In genomic region chr9:126955806-126956205, GRCh38 we compare ENCODE assay signal across 24 cellular contexts. TPM values are rescaled to one million over a fixed set of nuclear protein-coding genes. Genes with fewer than 3 reads are reported as not detected.
A peak's percentile ranks its signal among the peaks of the same experiment; 100 is the strongest.
DNase-seq lines count a peak whose midpoint lies in the region; ATAC-seq and TF ChIP-seq lines count a peak whose summit lies in the region.
"Had no signal": no experiment of that assay in that cellular context is flagged by ENCODE, and none has a peak within 500 bp of the region (broad histone marks: within the 10 kb centered on the region; RNA-seq: fewer than 3 reads in every experiment).

No MANE protein-coding gene starts in this region.

- peak overlapping the region; percentile 9; the same call in 1 of the 2 replicates for H2BK120ac ChIP-seq in IMR-90 (ENCODE audit: low read depth, low read length)

- no peak overlapping the region for H3K4me3 ChIP-seq in cardiac muscle cell
- H3K4me3 ChIP-seq in IMR-90 (ENCODE audit: insufficient read depth, low read depth, low read length), result no peak overlapping the region
- no peak overlapping the region for H3K4me3 ChIP-seq in endodermal cell (ENCODE audit: low read length)
- H3K4me3 ChIP-seq: BLaER1, SK-N-MC had no signal

- POLR2A ChIA-PET in IMR-90 (lab: Charles Lee; ENCODE audit: unreplicated experiment), result no interaction called here

- H4K8ac ChIP-seq in IMR-90 (ENCODE audit: low read depth in 2 of 2, low read length in 2 of 2), result no peak overlapping the region

- BruUV-seq in IMR-90 (replicated peaks; lab: Mats Ljungman, UMichigan), result no TSS peak

- H3K9me3 Mint-ChIP-seq in endodermal cell (no peaks in the 10 kb centered on the region), osteocyte (ENCODE audit: unreplicated experiment) (no peaks in the 10 kb centered on the region)
- H3K9me3 Mint-ChIP-seq in natural killer cell treated with Interleukin-12 subunit alpha and Interleukin-12 subunit beta and Interleukin-15 and Interleukin-18, amount 100 ng/mL, for 72 hours, result no peaks in the 10 kb centered on the region
- H3K9me3 Mint-ChIP-seq: CD4-positive, alpha-beta T cell; IgD-negative memory B cell had no signal

- H3K79me1 ChIP-seq in IMR-90 (ENCODE audit: low read depth in 1 of 2, low read length in 2 of 2), result no peaks in the 10 kb centered on the region

- 0 out of 2 replicates have a peak overlapping the region, but pooled peaks have one; percentile 28 for H3K4ac ChIP-seq in IMR-90 (ENCODE audit: low read depth, low read length)

- ATAC-seq in Right ventricle myocardium superior (ENCODE audit: poor library complexity) (no peak), IMR-90 (ENCODE audit: low read depth) (no peak), HG02610 (IDR thresholded peaks at IDR 0.05; ENCODE audit: unreplicated experiment) (no peak), HG02623 (IDR thresholded peaks at IDR 0.05; ENCODE audit: unreplicated experiment) (no peak)
- no peak for ATAC-seq in natural killer cell treated with Interleukin-12 subunit alpha and Interleukin-12 subunit beta and Interleukin-15 and Interleukin-18, amount 100 ng/mL, for 72 hours

- H3K27ac Mint-ChIP-seq in endodermal cell (no peak overlapping the region), osteocyte (ENCODE audit: unreplicated experiment) (no peak overlapping the region)
- H3K27ac Mint-ChIP-seq in natural killer cell treated with Interleukin-12 subunit alpha and Interleukin-12 subunit beta and Interleukin-15 and Interleukin-18, amount 100 ng/mL, for 72 hours, result no peak overlapping the region
- H3K27ac Mint-ChIP-seq: CD4-positive, alpha-beta T cell; IgD-negative memory B cell had no signal

- no peak overlapping the region for H3K56ac ChIP-seq in IMR-90 (ENCODE audit: extremely low read depth, insufficient read depth, low read length)

- H2BK5ac ChIP-seq in IMR-90 (ENCODE audit: low read depth, low read length, poor library complexity, severe bottlenecking), result no peak overlapping the region

- H3K36me3 ChIP-seq in cardiac muscle cell, result no peaks in the 10 kb centered on the region
- H3K36me3 ChIP-seq in IMR-90 (ENCODE audit: control insufficient read depth, insufficient read depth, low read length), result no peaks in the 10 kb centered on the region
- H3K36me3 ChIP-seq in endodermal cell (ENCODE audit: control insufficient read depth, insufficient read depth, low read length), result no peaks in the 10 kb centered on the region
- H3K36me3 ChIP-seq: BLaER1 had no signal

- intact Hi-C loops in Right ventricle myocardium superior (cut with DNase I) (no loop called here), IMR-90 (cut with micrococcal nuclease) (no loop called here)

- H3K4me1 Mint-ChIP-seq in endodermal cell, result peaks cover 32% of the 10 kb centered on the region
- peaks cover 20% of the 10 kb centered on the region for H3K4me1 Mint-ChIP-seq in osteocyte (ENCODE audit: unreplicated experiment)
- H3K4me1 Mint-ChIP-seq in natural killer cell treated with Interleukin-12 subunit alpha and Interleukin-12 subunit beta and Interleukin-15 and Interleukin-18, amount 100 ng/mL, for 72 hours (ENCODE audit: low read depth in 2 of 2), result no peaks in the 10 kb centered on the region

- peak overlapping the region; percentile 33 for H3K14ac ChIP-seq in IMR-90 (replicated peaks; ENCODE audit: low read depth, low read length)

- peak overlapping the region; percentile 49 for H2AK5ac ChIP-seq in IMR-90 (ENCODE audit: low read depth, low read length)

- H3K18ac ChIP-seq in IMR-90 (ENCODE audit: low read depth, low read length), result peak overlapping the region; percentile 39; the same call in 1 of the 2 replicates

- H3K27me3 ChIP-seq in cardiac muscle cell (no peaks in the 10 kb centered on the region), IMR-90 (ENCODE audit: control insufficient read depth, insufficient read depth, low read length) (no peaks in the 10 kb centered on the region), endodermal cell (ENCODE audit: control insufficient read depth, insufficient read depth, low read length, poor library complexity, severe bottlenecking) (peaks cover 3% of the 10 kb centered on the region)
- H3K27me3 ChIP-seq: BLaER1 had no signal

- TF ChIP-seq POLR2A in IMR-90 (IDR thresholded peaks at IDR 0.05; ENCODE audit: low read depth, low read length), result no peak

- no peak overlapping the region for H3K23ac ChIP-seq in IMR-90 (ENCODE audit: low read depth, low read length)

- H3K27me3 Mint-ChIP-seq in endodermal cell (ENCODE audit: insufficient read depth), result peaks cover 11% of the 10 kb centered on the region
- H3K27me3 Mint-ChIP-seq in osteocyte (ENCODE audit: unreplicated experiment), result peaks cover 2% of the 10 kb centered on the region
- H3K27me3 Mint-ChIP-seq in natural killer cell treated with Interleukin-12 subunit alpha and Interleukin-12 subunit beta and Interleukin-15 and Interleukin-18, amount 100 ng/mL, for 72 hours, result peaks cover 3 to 7% of the 10 kb centered on the region in 2 donors
- H3K27me3 Mint-ChIP-seq: IgD-negative memory B cell had no signal

- H3K9me3 ChIP-seq in cardiac muscle cell (ENCODE audit: low read depth) (no peaks in the 10 kb centered on the region), IMR-90 (ENCODE audit: control insufficient read depth, insufficient read depth, low read length) (no peaks in the 10 kb centered on the region), endodermal cell (ENCODE audit: control insufficient read depth, low read length) (no peaks in the 10 kb centered on the region)
- H3K9me3 ChIP-seq: BLaER1, Caco-2 had no signal

- no peak for TF ChIP-seq CTCF in cardiac muscle cell (IDR thresholded peaks at IDR 0.05; ENCODE audit: low read depth, low read length)
- TF ChIP-seq CTCF in IMR-90 (conservative IDR thresholded peaks at IDR 0.05; ENCODE audit: low read depth, low read length), result no peak
- no peak for TF ChIP-seq CTCF in endodermal cell (conservative IDR thresholded peaks at IDR 0.05)
- TF ChIP-seq CTCF in osteocyte (IDR thresholded peaks at IDR 0.05), result no peak

- peak overlapping the region; percentile 8; the same call in 1 of the 2 replicates for H4K91ac ChIP-seq in IMR-90 (ENCODE audit: insufficient read depth, low read depth, low read length)

- WGBS in IMR-90 (ENCODE audit: extremely low coverage in 2 of 2, insufficient read length in 1 of 2), 2 experiments, result 83% methylated on average over 2 of the region's 5 CpGs; no CpG with 5 or more reads in 1 of the 2 experiments
- 85 to 86% methylated on average over 5 of the region's 5 CpGs for WGBS in endodermal cell (ENCODE audit: insufficient coverage in 1 of 2, insufficient read length in 1 of 2), 2 experiments

- no peak overlapping the region for H3K4me3 Mint-ChIP-seq in endodermal cell
- no peak overlapping the region for H3K4me3 Mint-ChIP-seq in osteocyte (ENCODE audit: unreplicated experiment)
- H3K4me3 Mint-ChIP-seq in natural killer cell treated with Interleukin-12 subunit alpha and Interleukin-12 subunit beta and Interleukin-15 and Interleukin-18, amount 100 ng/mL, for 72 hours, result no peak overlapping the region
- H3K4me3 Mint-ChIP-seq: CD4-positive, alpha-beta T cell; IgD-negative memory B cell had no signal

- dilution Hi-C loops in IMR-90 (cut with HindIII; ENCODE audit: low sequenced_read_pairs, unreplicated experiment), result no loop called here

- no peak overlapping the region for H2AFZ ChIP-seq in IMR-90 (replicated peaks; ENCODE audit: low read length, poor library complexity)

- H3K4me1 ChIP-seq in cardiac muscle cell (ENCODE audit: low read depth), result peaks cover 39% of the 10 kb centered on the region
- peaks cover 25% of the 10 kb centered on the region for H3K4me1 ChIP-seq in IMR-90 (ENCODE audit: control insufficient read depth, insufficient read depth, low read length)
- peaks cover 11% of the 10 kb centered on the region for H3K4me1 ChIP-seq in endodermal cell (ENCODE audit: control insufficient read depth, insufficient read depth, low read length)
- H3K4me1 ChIP-seq: BLaER1 had no signal

- H4K20me1 ChIP-seq in IMR-90 (ENCODE audit: insufficient read depth, low read length), result no peaks in the 10 kb centered on the region

- H3K27ac ChIP-seq in cardiac muscle cell (peak overlapping the region; percentile 6), IMR-90 (ENCODE audit: insufficient read depth, low read length) (no peak overlapping the region), endodermal cell (ENCODE audit: low read depth, low read length) (peak overlapping the region; percentile 41)
- H3K27ac ChIP-seq: 22Rv1, BLaER1, SK-N-MC had no signal

- H2BK15ac ChIP-seq in IMR-90 (ENCODE audit: low read depth, low read length), result no peak overlapping the region

- peaks cover 31% of the 10 kb centered on the region for H3K9me1 ChIP-seq in IMR-90 (ENCODE audit: insufficient read depth, low read length)

- H3K4me2 ChIP-seq in IMR-90 (ENCODE audit: low read depth, low read length), result no peak overlapping the region
- H3K4me2 ChIP-seq: BLaER1 had no signal

- no peak overlapping the region; the same call in none of the 2 replicates for H2BK20ac ChIP-seq in IMR-90 (ENCODE audit: low read depth, low read length)

- in situ Hi-C loops in IMR-90 (cut with MboI; ENCODE audit: low sequenced_read_pairs), result no loop called here

- no peak for DNase-seq in cardiac muscle cell (ENCODE audit: low read depth in 1 of 2, low spot score in 1 of 2)
- DNase-seq in Right ventricle myocardium superior, result no peak
- DNase-seq in IMR-90, result no peak
- no peak for DNase-seq in endodermal cell
- DNase-seq in osteocyte (ENCODE audit: extremely low spot score, unreplicated experiment), result peak; percentile 44
- DNase-seq in natural killer cell treated with Interleukin-12 subunit alpha and Interleukin-12 subunit beta and Interleukin-15 and Interleukin-18, amount 100 ng/mL, for 72 hours (ENCODE audit: low spot score), result no peak
- DNase-seq: ACHN; Caco-2; CD4-positive, alpha-beta T cell; DMS 273 treated with DMSO at 0.1 percent for 48 hours; DMS79 treated with DMSO at 0.1 percent for 48 hours; Karpas-422; MV-4-11; NCI-H1105 treated with DMSO at 0.1 percent for 48 hours; NCI-H2081; NCI-H446; NCI-H526; SHP77 treated with DMSO at 0.1 percent for 48 hours had no signal

- no peak overlapping the region for H4K5ac ChIP-seq in IMR-90 (ENCODE audit: low read depth, low read length)

- TF ChIP-seq RAD21 in IMR-90 (IDR thresholded peaks at IDR 0.05; ENCODE audit: low read length), result no peak

- H3K36me3 Mint-ChIP-seq in endodermal cell (ENCODE audit: low read depth) (no peaks in the 10 kb centered on the region), osteocyte (ENCODE audit: unreplicated experiment) (no peaks in the 10 kb centered on the region)
- no peaks in the 10 kb centered on the region for H3K36me3 Mint-ChIP-seq in natural killer cell treated with Interleukin-12 subunit alpha and Interleukin-12 subunit beta and Interleukin-15 and Interleukin-18, amount 100 ng/mL, for 72 hours

- CTCF ChIA-PET in IMR-90 (lab: Yijun Ruan, JAX), result no interaction called here

- H2AK9ac ChIP-seq in IMR-90 (replicated peaks; ENCODE audit: low read depth, low read length, poor library complexity), result no peak overlapping the region

- H3K9ac ChIP-seq in IMR-90 (ENCODE audit: low read depth, low read length) (no peak overlapping the region), endodermal cell (ENCODE audit: extremely low read depth, low read length, poor library complexity, severe bottlenecking) (no peak overlapping the region)
- H3K9ac ChIP-seq: BLaER1 had no signal

RNA-seq across cellular contexts. Expression of gene RALGPS1, which starts 41.2 kb away (rescaled TPM):
- total RNA-seq in cardiac muscle cell (16.1 and 18.1 TPM in 2 replicates), Right ventricle myocardium superior (17.7 TPM), IMR-90 (2012; rRNA removed) (0.90 and 2.5 TPM in 2 replicates), endodermal cell (10 to 100 TPM; 23.3 to 25.0 TPM), osteocyte (8.7 and 9.9 TPM in 2 replicates)
- polyA plus RNA-seq in cardiac muscle cell (14.1 and 15.7 TPM in 2 replicates), IMR-90 (2012; rRNA removed) (1.5 and 2.8 TPM in 2 replicates)
- polyA plus RNA-seq in IMR-90 (2012; cell fraction: cytosol; rRNA removed), result 0.37 and 1.1 TPM in 2 replicates
- 3.3 and 7.7 TPM in 2 replicates for polyA plus RNA-seq in IMR-90 (2012; cell fraction: nucleus; rRNA removed; ENCODE audit: low replicate concordance)
- 21.4 TPM for polyA plus RNA-seq in endodermal cell (2013, experiment 1 of 2)
- polyA plus RNA-seq in endodermal cell (2013, experiment 2 of 2), result 19.9 TPM
- 1 to 10 TPM; 4.4 to 7.0 TPM for total RNA-seq in natural killer cell treated with Interleukin-12 subunit alpha and Interleukin-12 subunit beta and Interleukin-15 and Interleukin-18, amount 100 ng/mL, for 72 hours
